Comparison of ENCODE assay signal across 8 cellular contexts in genomic region chr1:36223996-36224536, GRCh38. TPM values are rescaled to one million over a fixed set of nuclear protein-coding genes. Genes with fewer than 3 reads are reported as not detected.
DNase-seq lines count a peak whose midpoint lies in the region; ATAC-seq and TF ChIP-seq lines count a peak whose summit lies in the region.

TSS of gene THRAP3 (plus strand) at chr1:36224443. CDS start at chr1:36282564, 58,121 bp downstream.

- H3K4me1 ChIP-seq in PC-9 (replicated peaks; ENCODE audit: insufficient read depth) = peaks cover 12% of the 10 kb centered on the region

- no peaks in the 10 kb centered on the region for H3K9me3 ChIP-seq in PC-9 (ENCODE audit: insufficient read depth, low read depth)

- peaks cover 18% of the 10 kb centered on the region for H3F3A ChIP-seq in PC-9 (ENCODE audit: insufficient read depth, low read depth)

- H3K27ac ChIP-seq in PC-9 = peak within 1 kb of the TSS; percentile 86
- peak within 1 kb of the TSS; percentile 92 for H3K27ac ChIP-seq in epithelial cell of prostate

- no peaks in the 10 kb centered on the region for H3K9me2 ChIP-seq in PC-9 (ENCODE audit: insufficient read depth)

- no peaks in the 10 kb centered on the region for H3K27me3 ChIP-seq in PC-9 (ENCODE audit: insufficient read depth, low read depth)

- peak; percentile 90 for ATAC-seq in GM21619 (IDR thresholded peaks at IDR 0.05; ENCODE audit: unreplicated experiment)

- peaks cover 23% of the 10 kb centered on the region for H3K36me3 ChIP-seq in PC-9 (ENCODE audit: low read depth)

- DNase-seq in DMS153 (lab: John Stamatoyannopoulos, UW) (peak; percentile 100), PC-9 (peak; percentile 97 to 100), epithelial cell of prostate (ENCODE audit: low read depth, low spot score) (peak; percentile 96), mucosa of gallbladder (ENCODE audit: low spot score) (peak; percentile 100)
- peak; percentile 99 for DNase-seq in Jurkat, Clone E6-1 (ENCODE audit: low read depth, low spot score)
- DNase-seq in activated T-cell treated with anti-CD3 and anti-CD28 coated beads, Interleukin-2, amount 50 U/mL, for 1 hour = peak; percentile 99
- DNase-seq in stimulated activated CD8-positive, alpha-beta memory T cell treated with anti-CD3 and anti-CD28 coated beads, Interleukin-4, amount 100 ng/mL, for 4 hours (ENCODE audit: low read depth in 2 of 2, low spot score in 1 of 2) = peak; percentile 97 to 100

- H2AFZ ChIP-seq in PC-9 = peak within 1 kb of the TSS; percentile 89

- intact Hi-C loops in PC-9 (cut with micrococcal nuclease; ENCODE audit: unreplicated experiment) = loop anchor here (1.0 to 2.0 kb wide), 5 partner anchors 20 to 124 kb away; partner anchors contain the start of gene TRAPPC3

- H3K4me3 ChIP-seq in Jurkat, Clone E6-1 (ENCODE audit: low read length) = peak within 1 kb of the TSS; percentile 91
- peak within 1 kb of the TSS; percentile 95 for H3K4me3 ChIP-seq in PC-9

- peak within 1 kb of the TSS; percentile 96 for H3K4me2 ChIP-seq in PC-9

- TF ChIP-seq CTCF in PC-9 (conservative IDR thresholded peaks at IDR 0.05) = no peak

- peaks cover 47% of the 10 kb centered on the region for H3K79me2 ChIP-seq in PC-9 (ENCODE audit: low read depth)

- no TSS peak for BruUV-seq in PC-9 (replicated peaks; lab: Mats Ljungman, UMichigan)

- POLR2A ChIA-PET in PC-9 (lab: Charles Lee; ENCODE audit: unreplicated experiment) = interaction anchor here (0.6 to 1.0 kb wide), 7 partner anchors 21 to 403 kb away, joined by 3 to 13 read pairs (median 4); no protein-coding TSS in a partner anchor

- CTCF ChIA-PET in PC-9 (lab: Charles Lee) = interaction anchor here (0.9 to 1.5 kb wide), 5 partner anchors 35 to 76 kb away, joined by 3 to 12 read pairs (median 3); no protein-coding TSS in a partner anchor

- peaks cover 42% of the 10 kb centered on the region for H4K20me1 ChIP-seq in PC-9 (ENCODE audit: insufficient read depth)

RNA-seq across cellular contexts. Expression of gene THRAP3, which starts in this region (rescaled TPM):
- 86.0 TPM for polyA plus RNA-seq in Jurkat, Clone E6-1 (2012; ENCODE audit: insufficient read depth, insufficient read length)
- total RNA-seq in PC-9 (2021) (83.2 and 143 TPM in 2 replicates), mucosa of gallbladder (81.1 TPM)

Comparison
In these comparisons a context has a peak if more than half of its experiments do, and no peak if none do; other contexts are left out.
1. Peak in every context shown above with its lines: DNase-seq, ATAC-seq, H3K4me3 ChIP-seq and H3K27ac ChIP-seq.